In the genomic region with DNA sequence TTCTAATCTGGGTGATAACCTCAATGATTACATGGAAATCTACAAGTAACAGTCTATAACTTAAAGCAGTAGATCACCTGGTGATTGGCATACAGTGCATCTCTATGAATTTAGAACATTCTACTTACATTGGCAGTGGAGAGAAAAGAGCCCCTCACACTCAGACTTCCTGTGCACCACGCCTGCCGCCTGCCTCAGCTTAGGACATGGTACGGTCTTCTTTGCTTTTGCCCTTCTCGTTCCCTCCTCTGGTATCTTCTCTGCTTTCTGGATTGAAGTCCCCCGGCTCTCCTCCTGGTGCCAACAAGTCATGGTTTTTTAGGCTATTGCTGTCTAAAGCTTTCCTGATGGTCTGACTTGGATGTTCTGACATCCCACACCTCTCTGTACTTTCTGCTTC, we compare ENCODE assay signal across 18 cellular contexts.
"Had no signal": no experiment of that assay in that cellular context is flagged by ENCODE, and none has a peak within 500 bp of the region (broad histone marks: within the 10 kb centered on the region; RNA-seq: fewer than 3 reads in every experiment).

No MANE protein-coding gene starts in this region.

- H3K4me1 Mint-ChIP-seq: endodermal cell had no signal

- H3K79me2 ChIP-seq: hepatocyte, parathyroid adenoma had no signal

- H3K4me3 ChIP-seq: body of pancreas, colonic mucosa, hepatocyte, lower lobe of right lung, spleen, thyroid gland had no signal

- H3K4me2 ChIP-seq: hepatocyte had no signal

- H3K4me3 Mint-ChIP-seq: activated CD4-positive, alpha-beta memory T cell treated with anti-CD3 and anti-CD28 coated beads, Interleukin-2, amount 10 ng/mL, durations not matched to agents 7 days and 5 days; activated CD8-positive, alpha-beta memory T cell treated with anti-CD3 and anti-CD28 coated beads, Interleukin-2, amount 10 ng/mL, durations not matched to agents 7 days and 5 days; activated naive CD8-positive, alpha-beta T cell treated with anti-CD3 and anti-CD28 coated beads, Interleukin-2, amount 10 ng/mL, durations not matched to agents 7 days and 5 days; endodermal cell; natural killer cell had no signal

- H3K36me3 ChIP-seq: colonic mucosa, lower lobe of right lung, spleen, thyroid gland had no signal

- H3K9me3 ChIP-seq: colonic mucosa, lower lobe of right lung, thyroid gland had no signal

- H3K27ac Mint-ChIP-seq: activated CD4-positive, alpha-beta memory T cell treated with anti-CD3 and anti-CD28 coated beads, Interleukin-2, amount 10 ng/mL, durations not matched to agents 7 days and 5 days; activated CD8-positive, alpha-beta memory T cell treated with anti-CD3 and anti-CD28 coated beads, Interleukin-2, amount 10 ng/mL, durations not matched to agents 7 days and 5 days; activated naive CD8-positive, alpha-beta T cell treated with anti-CD3 and anti-CD28 coated beads, Interleukin-2, amount 10 ng/mL, durations not matched to agents 7 days and 5 days; endodermal cell had no signal

- H3K27ac ChIP-seq: body of pancreas, colonic mucosa, epithelial cell of prostate, foreskin keratinocyte, hepatocyte, lower lobe of right lung, parathyroid adenoma, spleen, thyroid gland had no signal

- ATAC-seq: activated CD8-positive, alpha-beta memory T cell treated with anti-CD3 and anti-CD28 coated beads, Interleukin-2, amount 10 ng/mL, durations not matched to agents 7 days and 5 days; body of pancreas; foreskin keratinocyte; lower lobe of right lung; natural killer cell had no signal

- H3K9me3 Mint-ChIP-seq: activated CD4-positive, alpha-beta memory T cell treated with anti-CD3 and anti-CD28 coated beads, Interleukin-2, amount 10 ng/mL, durations not matched to agents 7 days and 5 days had no signal

- DNase-seq: activated CD4-positive, alpha-beta memory T cell treated with anti-CD3 and anti-CD28 coated beads, Interleukin-2, amount 10 ng/mL, durations not matched to agents 7 days and 5 days; activated CD4-positive, alpha-beta T cell treated with anti-CD3 and anti-CD28 coated beads for 48 hours; activated CD4-positive, CD25-positive, alpha-beta regulatory T cell; activated CD8-positive, alpha-beta memory T cell treated with anti-CD3 and anti-CD28 coated beads, Interleukin-2, amount 10 ng/mL, durations not matched to agents 7 days and 5 days; activated naive CD4-positive, alpha-beta T cell treated with Interleukin-2 at 50 U/mL for 16 hours; activated naive CD8-positive, alpha-beta T cell treated with anti-CD3 and anti-CD28 coated beads, Interleukin-2, amount 10 ng/mL, durations not matched to agents 7 days and 5 days; body of pancreas; colonic mucosa; endodermal cell; foreskin keratinocyte; lower lobe of right lung; natural killer cell; spleen; stimulated activated naive CD4-positive, alpha-beta T cell; thyroid gland had no signal

- H3K4me1 ChIP-seq: colonic mucosa, foreskin keratinocyte, parathyroid adenoma had no signal

- H3K27me3 ChIP-seq: body of pancreas, colonic mucosa, foreskin keratinocyte, hepatocyte, spleen, thyroid gland had no signal
